Comparison of ENCODE assay signal across 8 cellular contexts in genomic region chr12:23055004-23055403, GRCh38.
DNase-seq lines count a peak whose midpoint lies in the region; ATAC-seq and TF ChIP-seq lines count a peak whose summit lies in the region.

No MANE protein-coding gene starts in this region.

- no peaks in the 10 kb centered on the region for H3K27me3 Mint-ChIP-seq in stimulated activated memory B cell treated with anti-CD40 and anti-IgM and Interleukin-4, amounts not matched to agents 10 μg/mL and 1 μg/mL and 100 μg/mL, for 72 hours

- H3K4me3 ChIP-seq in WI38 (ENCODE audit: low read depth, low read length), result no peak overlapping the region

- no peak overlapping the region for H3K27ac Mint-ChIP-seq in stimulated activated memory B cell treated with anti-CD40 and anti-IgM and Interleukin-4, amounts not matched to agents 10 μg/mL and 1 μg/mL and 100 μg/mL, for 72 hours

- TF ChIP-seq CTCF in GM10266 (IDR thresholded peaks at IDR 0.05; ENCODE audit: control insufficient read depth, insufficient read depth, low read depth, missing control alignments), result peak; percentile 34
- 0 out of 2 replicates have a peak, but pooled peaks have one; percentile 6 for TF ChIP-seq CTCF in WI38 (IDR thresholded peaks at IDR 0.05; ENCODE audit: low read depth, low read length)

- peaks cover 3% of the 10 kb centered on the region for H3K9me3 Mint-ChIP-seq in stimulated activated memory B cell treated with anti-CD40 and anti-IgM and Interleukin-4, amounts not matched to agents 10 μg/mL and 1 μg/mL and 100 μg/mL, for 72 hours

- no peak for DNase-seq in GM10266 (ENCODE audit: extremely low spot score)
- DNase-seq in left lobe of liver (ENCODE audit: low spot score), result peak; percentile 52
- DNase-seq in central memory CD4-positive, alpha-beta T cell, result no peak
- DNase-seq in KG1 (lab: John Stamatoyannopoulos, UW), result no peak

- H3K36me3 Mint-ChIP-seq in stimulated activated memory B cell treated with anti-CD40 and anti-IgM and Interleukin-4, amounts not matched to agents 10 μg/mL and 1 μg/mL and 100 μg/mL, for 72 hours, result no peaks in the 10 kb centered on the region

- H3K4me1 Mint-ChIP-seq in stimulated activated memory B cell treated with anti-CD40 and anti-IgM and Interleukin-4, amounts not matched to agents 10 μg/mL and 1 μg/mL and 100 μg/mL, for 72 hours, result no peaks in the 10 kb centered on the region

- ATAC-seq in left lobe of liver (peak; percentile 92), GM21447 (IDR thresholded peaks at IDR 0.05; ENCODE audit: unreplicated experiment) (no peak)
- no peak for ATAC-seq in stimulated activated memory B cell treated with anti-CD40 and anti-IgM and Interleukin-4, amounts not matched to agents 10 μg/mL and 1 μg/mL and 100 μg/mL, for 72 hours

- no peak for TF ChIP-seq EP300 in Ishikawa (IDR thresholded peaks at IDR 0.05; ENCODE audit: borderline replicate concordance)

- H3K4me3 Mint-ChIP-seq in stimulated activated memory B cell treated with anti-CD40 and anti-IgM and Interleukin-4, amounts not matched to agents 10 μg/mL and 1 μg/mL and 100 μg/mL, for 72 hours, result no peak overlapping the region

- TF ChIP-seq RAD21 in Ishikawa (IDR thresholded peaks at IDR 0.05; ENCODE audit: low read depth), result peak; percentile 86

TF ChIP-seq in Ishikawa, 13 proteins besides CTCF, POLR2A, EP300 and RAD21:
- TF ChIP-seq FOXM1 (IDR thresholded peaks at IDR 0.05; ENCODE audit: borderline replicate concordance, low read depth) (no peak), EGR1 (IDR thresholded peaks at IDR 0.05) (no peak), USF1 (IDR thresholded peaks at IDR 0.05) (peak; percentile 50; the same call in 1 of the 2 replicates), TEAD4 (IDR thresholded peaks at IDR 0.05) (no peak), YY1 (IDR thresholded peaks at IDR 0.05; ENCODE audit: low read depth) (no peak), CREB1 (IDR thresholded peaks at IDR 0.05; ENCODE audit: low read depth) (no peak), ZBTB7A (IDR thresholded peaks at IDR 0.05; ENCODE audit: low read depth) (no peak)
TF ChIP-seq in Ishikawa: peak in this region for 1.
